Comparison of ENCODE assay signal across 15 cellular contexts in genomic region chr13:105957769-105958438, GRCh38.
DNase-seq lines count a peak whose midpoint lies in the region; ATAC-seq and TF ChIP-seq lines count a peak whose summit lies in the region.
"Had no signal": no experiment of that assay in that cellular context is flagged by ENCODE, and none has a peak within 500 bp of the region (broad histone marks: within the 10 kb centered on the region; RNA-seq: fewer than 3 reads in every experiment).

No MANE protein-coding gene starts in this region.

- H3K36me3 ChIP-seq in GM23338 (ENCODE audit: insufficient read depth) = no peaks in the 10 kb centered on the region
- no peaks in the 10 kb centered on the region for H3K36me3 ChIP-seq in mesenchymal stem cell (ENCODE audit: control insufficient read depth in 1 of 2, insufficient read depth in 2 of 2, low read depth in 1 of 2, low read length in 2 of 2)
- H3K36me3 ChIP-seq: BE2C had no signal

- no peak overlapping the region for H2BK120ac ChIP-seq in mesenchymal stem cell (ENCODE audit: low read depth, low read length)

- H3K79me1 ChIP-seq in mesenchymal stem cell (replicated peaks; ENCODE audit: low read length, poor library complexity, severe bottlenecking) = no peaks in the 10 kb centered on the region

- no peak overlapping the region for H3K23ac ChIP-seq in mesenchymal stem cell (ENCODE audit: low read length in 2 of 2)

- no peak overlapping the region for H3K4me2 ChIP-seq in GM23338
- H3K4me2 ChIP-seq in mesenchymal stem cell (ENCODE audit: low read length, poor library complexity, severe bottlenecking) = no peak overlapping the region

- ATAC-seq in GM23338 (no peak), esophagus mucosa (peak; percentile 44)

- no peaks in the 10 kb centered on the region for H3K9me3 ChIP-seq in mesenchymal stem cell (ENCODE audit: control insufficient read depth, low read length)
- H3K9me3 ChIP-seq: BE2C had no signal

- no peak overlapping the region for H2BK5ac ChIP-seq in mesenchymal stem cell (ENCODE audit: low read depth, low read length, poor library complexity, severe bottlenecking)

- H4K8ac ChIP-seq in mesenchymal stem cell (ENCODE audit: low read length) = no peak overlapping the region

- 0 out of 2 replicates have a peak overlapping the region, but pooled peaks have one; percentile 10 for H2AFZ ChIP-seq in GM23338
- H2AFZ ChIP-seq in mesenchymal stem cell (ENCODE audit: low read depth, low read length) = no peak overlapping the region
- H2AFZ ChIP-seq: GM23248 had no signal

- no peaks in the 10 kb centered on the region for H3K4me1 ChIP-seq in GM23338 (ENCODE audit: insufficient read depth)
- H3K4me1 ChIP-seq in mesenchymal stem cell (ENCODE audit: control insufficient read depth, insufficient read depth, low read depth, low read length) = no peaks in the 10 kb centered on the region

- H3K27ac ChIP-seq in GM23338 (ENCODE audit: low read depth) (no peak overlapping the region), mesenchymal stem cell (ENCODE audit: low read length, poor library complexity, severe bottlenecking) (no peak overlapping the region)
- H3K27ac ChIP-seq: GM23248 had no signal

- H3F3A ChIP-seq in GM23338 (replicated peaks; ENCODE audit: low read depth) = no peaks in the 10 kb centered on the region

- H3K27me3 ChIP-seq in GM23338 (ENCODE audit: insufficient read depth) (no peaks in the 10 kb centered on the region), mesenchymal stem cell (ENCODE audit: control insufficient read depth in 1 of 2, insufficient read depth in 1 of 2, low read length in 2 of 2) (no peaks in the 10 kb centered on the region)
- H3K27me3 ChIP-seq: BE2C had no signal

- H3K9me2 ChIP-seq in GM23338 (ENCODE audit: insufficient read depth) = no peaks in the 10 kb centered on the region

- no peak overlapping the region for H3K4me3 Mint-ChIP-seq in GM23338
- H3K4me3 Mint-ChIP-seq: CD4-positive, CD25-positive, alpha-beta regulatory T cell; CD8-positive, alpha-beta memory T cell had no signal

- TF ChIP-seq CTCF in GM23338 (conservative IDR thresholded peaks at IDR 0.05; ENCODE audit: low read depth in 2 of 2) = no peak

- H4K91ac ChIP-seq in mesenchymal stem cell (ENCODE audit: low read length) = no peak overlapping the region

- no peaks in the 10 kb centered on the region for H3K79me2 ChIP-seq in GM23338 (replicated peaks; ENCODE audit: insufficient read depth)

- DNase-seq in GM23338 (ENCODE audit: low spot score) (no peak), NCI-H446 (lab: John Stamatoyannopoulos, UW) (peak; percentile 6 to 40), mesenchymal stem cell (peak; percentile 6), T-helper 2 cell (no peak), Ammon's horn (ENCODE audit: low spot score) (no peak)
- DNase-seq: BE2C; CD4-positive, CD25-positive, alpha-beta regulatory T cell; CD8-positive, alpha-beta memory T cell; COR-L47; DMS153; DMS79; GDM1; GM23248; HCEC 1CT had no signal

- no peaks in the 10 kb centered on the region for H4K20me1 ChIP-seq in GM23338 (replicated peaks; ENCODE audit: insufficient read depth)

- H3K36me3 Mint-ChIP-seq in GM23338 (ENCODE audit: low read depth) = no peaks in the 10 kb centered on the region
- H3K36me3 Mint-ChIP-seq: CD4-positive, CD25-positive, alpha-beta regulatory T cell; CD8-positive, alpha-beta memory T cell had no signal

- no peak overlapping the region for H2AK5ac ChIP-seq in mesenchymal stem cell (ENCODE audit: low read length, severe bottlenecking)

- H2BK15ac ChIP-seq in mesenchymal stem cell (ENCODE audit: low read depth, poor library complexity, severe bottlenecking) = no peak overlapping the region

- peak overlapping the region in 1 of 2 experiments; percentile 55 for H3K14ac ChIP-seq in mesenchymal stem cell (ENCODE audit: low read length in 2 of 2)

- H3K9me3 Mint-ChIP-seq in GM23338 = no peaks in the 10 kb centered on the region
- H3K9me3 Mint-ChIP-seq: CD8-positive, alpha-beta memory T cell had no signal

- H3K27ac Mint-ChIP-seq in GM23338 = no peak overlapping the region
- H3K27ac Mint-ChIP-seq: CD4-positive, CD25-positive, alpha-beta regulatory T cell; CD8-positive, alpha-beta memory T cell had no signal

- WGBS in mesenchymal stem cell = 85% methylated on average over 7 of the region's 7 CpGs

- no peak overlapping the region for H3K18ac ChIP-seq in mesenchymal stem cell (ENCODE audit: low read depth in 1 of 2, low read length in 2 of 2)

- no peaks in the 10 kb centered on the region for H3K27me3 Mint-ChIP-seq in GM23338 (ENCODE audit: insufficient read depth, low read depth, poor library complexity)
- H3K27me3 Mint-ChIP-seq: CD4-positive, CD25-positive, alpha-beta regulatory T cell; CD8-positive, alpha-beta memory T cell had no signal

- no peak overlapping the region for H3K4me3 ChIP-seq in GM23338
- H3K4me3 ChIP-seq in mesenchymal stem cell (ENCODE audit: insufficient read depth in 1 of 2, low read depth in 1 of 2, low read length in 2 of 2) = no peak overlapping the region
- H3K4me3 ChIP-seq: GM23248 had no signal

- H2BK12ac ChIP-seq in mesenchymal stem cell (ENCODE audit: low read length in 2 of 2) = no peak overlapping the region

- no peak overlapping the region for H3K4ac ChIP-seq in mesenchymal stem cell (ENCODE audit: low read depth in 1 of 2, low read length in 2 of 2)

- no peaks in the 10 kb centered on the region for H3K4me1 Mint-ChIP-seq in GM23338
- H3K4me1 Mint-ChIP-seq: CD4-positive, CD25-positive, alpha-beta regulatory T cell; CD8-positive, alpha-beta memory T cell had no signal

- H3K9ac ChIP-seq in mesenchymal stem cell (ENCODE audit: low read length) = peak overlapping the region; percentile 29
- H3K9ac ChIP-seq: GM23248 had no signal

TF ChIP-seq in GM23338, 12 proteins besides CTCF, POLR2A, EP300 and RAD21 (continues in another document):
- TF ChIP-seq REST (IDR thresholded peaks at IDR 0.05; ENCODE audit: unreplicated experiment) (no peak), ZNF114 (CRISPR knock-in tag; IDR thresholded peaks at IDR 0.05) (no peak), CREB1 (CRISPR knock-in tag; IDR thresholded peaks at IDR 0.05; ENCODE audit: low read depth) (no peak), NANOG (IDR thresholded peaks at IDR 0.05; ENCODE audit: borderline replicate concordance) (no peak)

Comparison
In these comparisons a context has a peak if more than half of its experiments do, and no peak if none do; other contexts are left out.
1. DNase-seq: peak in NCI-H446 (2 of 2) and mesenchymal stem cell (single experiment); none in GM23338 (single experiment), T-helper 2 cell (0 of 5) and Ammon's horn (single experiment).